ENCODE assay signal across 38 cellular contexts in the genomic region with DNA sequence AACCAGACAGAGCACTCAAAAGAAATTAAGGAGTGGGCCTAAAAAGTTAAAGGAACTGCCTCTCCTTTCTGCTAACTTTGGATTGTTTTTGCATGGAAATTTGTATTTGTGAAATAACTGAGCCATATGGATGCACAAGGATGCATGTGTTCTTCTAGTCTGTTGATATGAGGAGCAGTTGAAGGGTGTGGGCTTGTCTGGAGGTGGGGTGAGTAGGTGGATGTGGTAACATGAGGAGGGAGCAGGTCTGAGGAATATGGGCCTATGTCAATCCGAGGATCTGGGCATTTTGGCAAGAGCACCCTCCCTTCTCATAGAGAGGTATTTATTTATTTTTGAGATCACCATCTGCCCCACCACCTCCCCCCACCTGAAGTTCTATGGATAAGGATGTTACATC. TPM values are rescaled to one million over a fixed set of nuclear protein-coding genes. Genes with fewer than 3 reads are reported as not detected.
"Had no signal": no experiment of that assay in that cellular context is flagged by ENCODE, and none has a peak within 500 bp of the region (broad histone marks: within the 10 kb centered on the region; RNA-seq: fewer than 3 reads in every experiment).

No MANE protein-coding gene starts in this region.

- DNase-seq: Karpas-422, Kasumi-1, MG63, MM.1S, MV-4-11, NCI-H1048, NCI-H1092, NCI-H1092 treated with DMSO at 0.1 percent for 48 hours, NCI-H1105, NCI-H1105 treated with DMSO at 0.1 percent for 48 hours, NCI-H1417, NCI-H1417 treated with DMSO at 0.1 percent for 48 hours, NCI-H1436, NCI-H1436 treated with DMSO at 0.1 percent for 48 hours, NCI-H146, NCI-H1694, NCI-H1694 treated with DMSO at 0.1 percent for 48 hours, NCI-H187, NCI-H187 treated with DMSO at 0.1 percent for 48 hours, NCI-H1930, NCI-H2029, NCI-H2029 treated with DMSO at 0.1 percent for 48 hours, NCI-H2081, NCI-H2081 treated with DMSO at 0.1 percent for 48 hours, NCI-H2107, NCI-H2171, NCI-H2171 treated with DMSO at 0.1 percent for 48 hours, NCI-H2227 treated with DMSO at 0.1 percent for 48 hours, NCI-H226, NCI-H345, NCI-H446, NCI-H446 treated with DMSO at 0.1 percent for 48 hours, NCI-H510A, NCI-H510A treated with DMSO at 0.1 percent for 48 hours had no signal

- H3K4me3 ChIP-seq: MG63 had no signal

- H3K27ac ChIP-seq: KMS-11 had no signal

- H3K36me3 ChIP-seq: MG63 had no signal

- H3K9ac ChIP-seq: KMS-11 had no signal

- H3K9me3 ChIP-seq: MG63 had no signal

RNA-seq across cellular contexts. Expression of a gene that starts 13.4 kb away (rescaled TPM):
- total RNA-seq: LHCN-M2, M059J, NCI-H460 had no signal
